In the genomic region with DNA sequence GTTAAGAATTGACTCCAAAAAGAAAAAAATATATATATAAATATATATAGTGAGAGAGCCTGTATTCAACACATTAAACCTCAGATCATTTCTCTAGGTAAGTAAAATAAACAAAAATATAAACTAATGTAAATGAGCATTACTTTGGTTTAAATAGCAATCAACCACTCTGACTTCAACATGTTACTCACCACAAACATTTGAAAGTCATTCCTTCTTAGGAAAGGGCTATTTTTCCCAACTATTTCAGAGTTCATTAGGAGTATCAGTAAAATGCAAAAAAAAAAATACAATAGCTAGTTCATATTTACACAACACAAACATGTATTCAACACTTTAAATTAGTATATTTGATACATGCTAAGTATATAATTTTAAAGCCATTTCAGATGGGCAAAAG, we compare ENCODE assay signal across 16 cellular contexts. TPM values are rescaled to one million over a fixed set of nuclear protein-coding genes. Genes with fewer than 3 reads are reported as not detected.
DNase-seq lines count a peak whose midpoint lies in the region; ATAC-seq, FAIRE-seq and TF ChIP-seq lines count a peak whose summit lies in the region.
"Had no signal": no experiment of that assay in that cellular context is flagged by ENCODE, and none has a peak within 500 bp of the region (broad histone marks: within the 10 kb centered on the region; RNA-seq: fewer than 3 reads in every experiment).

No MANE protein-coding gene starts in this region.

- in situ Hi-C loops in GM23248 (cut with MboI), result no loop called here

- no peaks in the 10 kb centered on the region for H3K9me2 ChIP-seq in GM23248 (ENCODE audit: insufficient read depth)

- H3K27me3 ChIP-seq in GM23248 (replicated peaks; ENCODE audit: insufficient read depth) (no peaks in the 10 kb centered on the region), astrocyte (ENCODE audit: insufficient read depth, low read length) (no peaks in the 10 kb centered on the region)
- H3K27me3 ChIP-seq: BLaER1 had no signal

- H4K20me1 ChIP-seq in GM23248 (ENCODE audit: insufficient read depth), result peaks cover under 1% of the 10 kb centered on the region; the same call in 1 of the 2 replicates
- peaks cover 55% of the 10 kb centered on the region for H4K20me1 ChIP-seq in astrocyte (ENCODE audit: insufficient read depth, low read length)

- H3K4me2 ChIP-seq in GM23248 (ENCODE audit: unreplicated experiment) (peak overlapping the region; percentile 65), astrocyte (ENCODE audit: low read length) (no peak overlapping the region)

- intact Hi-C loops in activated T-helper 2 cell treated with anti-CD3 and anti-CD28 coated beads, Interferon-gamma antibody, Interleukin-2, Interleukin-4, amounts not matched to agents 10 μg/mL and 5 μg/mL and 100 μg/mL, durations not matched to agents 14 hours and 24 hours and 36 hours (cut with micrococcal nuclease), result no loop called here

- no peaks in the 10 kb centered on the region for H3K9me3 ChIP-seq in GM23248 (ENCODE audit: low read depth)
- H3K9me3 ChIP-seq in astrocyte (ENCODE audit: insufficient read depth, low read depth, low read length), result no peaks in the 10 kb centered on the region
- H3K9me3 ChIP-seq: BLaER1 had no signal

- peaks cover 16% of the 10 kb centered on the region for H3F3A ChIP-seq in GM23248 (ENCODE audit: insufficient read depth)

- H3K9ac ChIP-seq in GM23248 (no peak overlapping the region), astrocyte (ENCODE audit: low read length) (no peak overlapping the region)
- H3K9ac ChIP-seq: BLaER1 had no signal

- H3K36me3 ChIP-seq in GM23248 (ENCODE audit: low read depth), result no peaks in the 10 kb centered on the region
- H3K36me3 ChIP-seq in astrocyte (ENCODE audit: insufficient read depth, low read length), result no peaks in the 10 kb centered on the region

- no peak for TF ChIP-seq CTCF in astrocyte (IDR thresholded peaks at IDR 0.05; ENCODE audit: insufficient read depth, low read depth, low read length)

- ATAC-seq in HG02973 (IDR thresholded peaks at IDR 0.05; ENCODE audit: unreplicated experiment) (no peak), HG03520 (IDR thresholded peaks at IDR 0.05; ENCODE audit: unreplicated experiment) (no peak)
- ATAC-seq: HepG2 had no signal

- no peaks in the 10 kb centered on the region for H3K9me3 Mint-ChIP-seq in astrocyte (ENCODE audit: unreplicated experiment)
- no peaks in the 10 kb centered on the region for H3K9me3 Mint-ChIP-seq in activated T-helper 2 cell treated with anti-CD3 and anti-CD28 coated beads, Interferon-gamma antibody, Interleukin-2, Interleukin-4, amounts not matched to agents 10 μg/mL and 5 μg/mL and 100 μg/mL, durations not matched to agents 14 hours and 24 hours and 36 hours
- H3K9me3 Mint-ChIP-seq: H9 had no signal

- no peak overlapping the region for H3K4me3 ChIP-seq in GM23248
- H3K4me3 ChIP-seq in astrocyte (ENCODE audit: insufficient read depth, low read depth, low read length), result no peak overlapping the region
- H3K4me3 ChIP-seq: BLaER1 had no signal

- H3K4me1 ChIP-seq in GM23248 (ENCODE audit: insufficient read depth) (peaks cover 25% of the 10 kb centered on the region), astrocyte (ENCODE audit: insufficient read depth, low read length) (peaks cover 8% of the 10 kb centered on the region)

- peak overlapping the region; percentile 37; the same call in 1 of the 2 replicates for H3K27ac ChIP-seq in GM23248
- no peak overlapping the region for H3K27ac ChIP-seq in astrocyte (ENCODE audit: low read depth, low read length)
- H3K27ac ChIP-seq: BLaER1 had no signal

- H2AFZ ChIP-seq in GM23248 (no peak overlapping the region), astrocyte (ENCODE audit: low read depth, low read length) (no peak overlapping the region)

- no peaks in the 10 kb centered on the region for H3K27me3 Mint-ChIP-seq in astrocyte (ENCODE audit: low read depth, unreplicated experiment)
- no peaks in the 10 kb centered on the region for H3K27me3 Mint-ChIP-seq in activated T-helper 2 cell treated with anti-CD3 and anti-CD28 coated beads, Interferon-gamma antibody, Interleukin-2, Interleukin-4, amounts not matched to agents 10 μg/mL and 5 μg/mL and 100 μg/mL, durations not matched to agents 14 hours and 24 hours and 36 hours (ENCODE audit: low read depth)

- no peak overlapping the region for H3K4me3 Mint-ChIP-seq in astrocyte (ENCODE audit: unreplicated experiment)
- H3K4me3 Mint-ChIP-seq in activated T-helper 2 cell treated with anti-CD3 and anti-CD28 coated beads, Interferon-gamma antibody, Interleukin-2, Interleukin-4, amounts not matched to agents 10 μg/mL and 5 μg/mL and 100 μg/mL, durations not matched to agents 14 hours and 24 hours and 36 hours (ENCODE audit: low read depth), result no peak overlapping the region
- H3K4me3 Mint-ChIP-seq: H9 had no signal

- no peak for FAIRE-seq in astrocyte (lab: Jason Lieb, UNC)
- FAIRE-seq: GM12891, HepG2, HTR-8/SVneo had no signal

- DNase-seq in AG20443 (ENCODE audit: low spot score) (peak; percentile 14), GM23248 (peak; percentile 26), astrocyte (ENCODE audit: low read depth) (peak; percentile 59)
- DNase-seq in activated T-helper 2 cell treated with anti-CD3 and anti-CD28 coated beads, Interferon-gamma antibody, Interleukin-2, Interleukin-4, amounts not matched to agents 10 μg/mL and 5 μg/mL and 100 μg/mL, durations not matched to agents 14 hours and 24 hours and 36 hours (ENCODE audit: low spot score), result no peak
- DNase-seq in stimulated activated CD4-positive, alpha-beta T cell treated with anti-CD3 and anti-CD28 coated beads, Interleukin-4, amount 100 ng/mL, for 1 hour, result no peak
- DNase-seq: ACHN, DMS 273 treated with DMSO at 0.1 percent for 48 hours, GOT3, H9 had no signal

- H3K79me2 ChIP-seq in GM23248 (ENCODE audit: insufficient read depth), result peaks cover 91% of the 10 kb centered on the region
- peaks cover 89% of the 10 kb centered on the region for H3K79me2 ChIP-seq in astrocyte (ENCODE audit: insufficient read depth, low read length)

- no peaks in the 10 kb centered on the region for H3K36me3 Mint-ChIP-seq in astrocyte (ENCODE audit: low read depth, unreplicated experiment)
- peaks cover 6% of the 10 kb centered on the region for H3K36me3 Mint-ChIP-seq in activated T-helper 2 cell treated with anti-CD3 and anti-CD28 coated beads, Interferon-gamma antibody, Interleukin-2, Interleukin-4, amounts not matched to agents 10 μg/mL and 5 μg/mL and 100 μg/mL, durations not matched to agents 14 hours and 24 hours and 36 hours (ENCODE audit: low read depth)

- no peak overlapping the region for H3K27ac Mint-ChIP-seq in astrocyte (ENCODE audit: unreplicated experiment)
- H3K27ac Mint-ChIP-seq in activated T-helper 2 cell treated with anti-CD3 and anti-CD28 coated beads, Interferon-gamma antibody, Interleukin-2, Interleukin-4, amounts not matched to agents 10 μg/mL and 5 μg/mL and 100 μg/mL, durations not matched to agents 14 hours and 24 hours and 36 hours, result no peak overlapping the region
- H3K27ac Mint-ChIP-seq: H9 had no signal

- H3K4me1 Mint-ChIP-seq in astrocyte (ENCODE audit: low read depth, unreplicated experiment), result peaks cover 10% of the 10 kb centered on the region
- H3K4me1 Mint-ChIP-seq in activated T-helper 2 cell treated with anti-CD3 and anti-CD28 coated beads, Interferon-gamma antibody, Interleukin-2, Interleukin-4, amounts not matched to agents 10 μg/mL and 5 μg/mL and 100 μg/mL, durations not matched to agents 14 hours and 24 hours and 36 hours (ENCODE audit: low read depth), result peaks cover 37% of the 10 kb centered on the region
- H3K4me1 Mint-ChIP-seq: H9 had no signal

RNA-seq across cellular contexts. Expression of a gene that starts 40.5 kb away (rescaled TPM):
- total RNA-seq in GM23248 (2014; rRNA removed; shearing (Covaris generic)), result 17.3 and 19.8 TPM in 2 replicates
- 12.2 and 12.8 TPM in 2 replicates for polyA plus RNA-seq in GM23248 (2016; fragmentation: Nextera tagmentation; extraction: Ambion mirVana)
- 25.1 and 25.3 TPM in 2 replicates for total RNA-seq in astrocyte
- 23.3 and 23.4 TPM in 2 replicates for total RNA-seq in activated T-helper 2 cell treated with anti-CD3 and anti-CD28 coated beads, Interferon-gamma antibody, Interleukin-2, Interleukin-4, amounts not matched to agents 10 μg/mL and 5 μg/mL and 100 μg/mL, durations not matched to agents 14 hours and 24 hours and 36 hours
- total RNA-seq: G401 had no signal

Comparison
In these comparisons a context has a peak if more than half of its experiments do, and no peak if none do; other contexts are left out.
1. DNase-seq: peak in AG20443 (single experiment), GM23248 (single experiment) and astrocyte (single experiment); none in activated T-helper 2 cell treated with anti-CD3 and anti-CD28 coated beads, Interferon-gamma antibody, Interleukin-2, Interleukin-4, amounts not matched to agents 10 μg/mL and 5 μg/mL and 100 μg/mL, durations not matched to agents 14 hours and 24 hours and 36 hours (single experiment) and stimulated activated CD4-positive, alpha-beta T cell treated with anti-CD3 and anti-CD28 coated beads, Interleukin-4, amount 100 ng/mL, for 1 hour (single experiment).